ENCODE assay signal across 23 cellular contexts in genomic region chr5:32771037-32771436, GRCh38. TPM values are rescaled to one million over a fixed set of nuclear protein-coding genes. Genes with fewer than 3 reads are reported as not detected.
"Had no signal": no experiment of that assay in that cellular context is flagged by ENCODE, and none has a peak within 500 bp of the region (broad histone marks: within the 10 kb centered on the region; RNA-seq: fewer than 3 reads in every experiment).

No MANE protein-coding gene starts in this region.

- DNase-seq: activated CD4-positive, alpha-beta T cell treated with anti-CD3 and anti-CD28 coated beads, Interleukin-2, amount 10 ng/mL, durations not matched to agents 24 days and 14 days; activated CD8-positive, alpha-beta memory T cell treated with anti-CD3 and anti-CD28 coated beads, Interleukin-2, amount 10 ng/mL, durations not matched to agents 7 days and 5 days; activated CD8-positive, alpha-beta T cell treated with anti-CD3 and anti-CD28 coated beads for 36 hours; activated effector memory CD4-positive, alpha-beta T cell treated with anti-CD3 and anti-CD28 coated beads, Interleukin-2, amount 50 U/mL, for 16 hours; activated naive CD4-positive, alpha-beta T cell treated with anti-CD3 and anti-CD28 coated beads, Interleukin-2, amount 10 ng/mL, durations not matched to agents 7 days and 5 days; activated T-cell treated with anti-CD3 and anti-CD28 coated beads for 4 hours; amygdala; caudate nucleus; dermis blood vessel endothelial cell; effector CD8-positive, alpha-beta T cell; foreskin melanocyte; glutamatergic neuron; islet precursor cell; naive thymus-derived CD4-positive, alpha-beta T cell; spleen; stimulated activated CD4-positive, alpha-beta T cell treated with anti-CD3 and anti-CD28 coated beads, Interleukin-4, amount 100 ng/mL, for 24 hours; stimulated activated naive CD8-positive, alpha-beta T cell treated with anti-CD3 and anti-CD28 coated beads, Interleukin-15, amount 100 ng/mL, for 72 hours; upper lobe of left lung had no signal

- H3K27me3 ChIP-seq: suprapubic skin, upper lobe of left lung had no signal

- H3K4me3 ChIP-seq: lung, spleen, suprapubic skin, upper lobe of left lung had no signal

- H3K36me3 ChIP-seq: spleen, suprapubic skin, upper lobe of left lung had no signal

- ATAC-seq: activated CD4-positive, CD25-positive, alpha-beta regulatory T cell treated with anti-CD3 and anti-CD28 coated beads, Interleukin-2, amount 50 U/mL, for 24 hours; activated CD8-positive, alpha-beta memory T cell treated with anti-CD3 and anti-CD28 coated beads, Interleukin-2, amount 10 ng/mL, durations not matched to agents 7 days and 5 days; activated CD8-positive, alpha-beta T cell treated with anti-CD3 and anti-CD28 coated beads for 36 hours; naive thymus-derived CD4-positive, alpha-beta T cell; SK-N-SH treated with all-trans-retinoic acid at 6 μM for 48 hours; stimulated activated naive CD8-positive, alpha-beta T cell treated with anti-CD3 and anti-CD28 coated beads, Interleukin-15, amount 100 ng/mL, for 72 hours had no signal

- H3K4me1 ChIP-seq: spleen, suprapubic skin had no signal

- H3K27ac ChIP-seq: spleen, suprapubic skin, upper lobe of left lung had no signal

- H3K9me3 ChIP-seq: spleen, suprapubic skin, upper lobe of left lung had no signal

RNA-seq across cellular contexts. Expression of gene NPR3, which starts 59.9 kb away (rescaled TPM):
- total RNA-seq: T-helper 2 cell treated with Interferon-gamma antibody and Interleukin-4, amounts not matched to agents 100 ng/mL and 5 ng/mL, for 36 hours had no signal
- polyA plus RNA-seq: naive thymus-derived CD4-positive, alpha-beta T cell had no signal
